12 cellular contexts compared by ENCODE assay signal in the genomic region with DNA sequence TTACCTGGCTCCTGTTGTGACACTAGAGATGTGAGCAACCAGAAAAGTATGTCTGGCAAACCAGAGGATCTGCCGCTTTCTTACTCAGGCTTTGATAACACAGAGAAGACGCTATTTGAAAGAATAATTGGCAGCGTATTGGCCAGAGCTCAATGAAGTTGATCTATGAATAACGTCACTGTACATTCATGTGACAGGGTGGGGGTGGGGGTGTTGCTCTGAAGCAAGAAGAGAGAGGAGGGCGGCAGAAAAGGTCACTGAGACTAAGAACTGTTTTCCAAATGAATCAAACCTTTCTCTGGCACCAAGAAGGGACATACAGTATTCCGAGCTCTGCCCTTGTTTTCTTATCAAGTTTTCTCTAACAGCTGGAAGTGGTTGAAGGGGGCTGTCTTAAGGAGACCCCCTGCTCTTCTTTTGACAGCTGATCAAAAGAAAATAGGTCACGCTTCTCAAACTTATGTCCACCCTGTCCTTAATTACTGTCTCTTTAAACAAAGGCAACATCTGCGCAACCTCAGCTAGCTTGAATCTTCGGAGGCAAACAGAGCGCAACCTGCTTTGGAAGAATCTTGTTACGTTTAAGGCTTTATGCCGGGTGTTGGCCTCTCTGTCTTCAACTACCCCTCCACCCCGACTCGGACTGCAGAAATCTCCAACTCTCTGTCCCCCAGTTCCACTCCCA. TPM values are rescaled to one million over a fixed set of nuclear protein-coding genes. Genes with fewer than 3 reads are reported as not detected.
DNase-seq lines count a peak whose midpoint lies in the region; TF ChIP-seq lines count a peak whose summit lies in the region.
"Had no signal": no experiment of that assay in that cellular context is flagged by ENCODE, and none has a peak within 500 bp of the region (broad histone marks: within the 10 kb centered on the region; RNA-seq: fewer than 3 reads in every experiment).

No MANE protein-coding gene starts in this region.

- no peaks in the 10 kb centered on the region for H4K20me1 ChIP-seq in KMS-11 (ENCODE audit: insufficient read depth)

- no CpG with 5 or more reads among the region's 14 CpGs for WGBS in trophoblast cell (ENCODE audit: extremely low coverage, insufficient coverage, insufficient read length)

- no peak overlapping the region for H3K9ac ChIP-seq in KMS-11
- H3K9ac ChIP-seq in duodenal mucosa (ENCODE audit: low read depth in 1 of 2, low read length in 2 of 2), result peak overlapping the region; percentile 65 to 97
- no peak overlapping the region for H3K9ac ChIP-seq in trophoblast cell (ENCODE audit: low read length)

- H3K79me1 ChIP-seq in trophoblast cell (ENCODE audit: low read length), result no peaks in the 10 kb centered on the region

- no peak overlapping the region for H3K23ac ChIP-seq in trophoblast cell (ENCODE audit: low read length)

- no peak overlapping the region for H2AK5ac ChIP-seq in trophoblast cell (ENCODE audit: low read length)

- no peak overlapping the region for H2BK5ac ChIP-seq in trophoblast cell (ENCODE audit: low read depth, low read length, poor library complexity)

- H2AFZ ChIP-seq in KMS-11 (ENCODE audit: low read depth), result peak overlapping the region; percentile 99; the same call in 1 of the 2 replicates
- H2AFZ ChIP-seq in trophoblast cell (ENCODE audit: insufficient read depth, low read length, poor library complexity), result no peak overlapping the region

- no peaks in the 10 kb centered on the region for H3K9me3 ChIP-seq in duodenal mucosa (ENCODE audit: control insufficient read depth in 1 of 2, low read length in 2 of 2)
- peaks cover 10% of the 10 kb centered on the region for H3K9me3 ChIP-seq in trophoblast cell (ENCODE audit: insufficient read depth, low read depth, low read length)

- H3K14ac ChIP-seq in trophoblast cell (ENCODE audit: low read length), result no peak overlapping the region

- no peak overlapping the region for H4K12ac ChIP-seq in trophoblast cell (ENCODE audit: low read depth, low read length)

- peaks cover 16% of the 10 kb centered on the region for H3K4me1 Mint-ChIP-seq in T-helper 1 cell treated with Interleukin-12 subunit alpha and Interleukin-12 subunit beta and Interleukin-4 antibody, amounts not matched to agents 30 μg/mL and 1 μg/mL, for 36 hours (ENCODE audit: low read depth)

- no peak for TF ChIP-seq CTCF in KMS-11 (conservative IDR thresholded peaks at IDR 0.05; ENCODE audit: low read depth, low read length)

- no peaks in the 10 kb centered on the region for H3K9me3 Mint-ChIP-seq in T-helper 1 cell treated with Interleukin-12 subunit alpha and Interleukin-12 subunit beta and Interleukin-4 antibody, amounts not matched to agents 30 μg/mL and 1 μg/mL, for 36 hours

- H3K4me3 ChIP-seq in KMS-11 (IDR thresholded peaks at IDR 0.05; ENCODE audit: insufficient read depth, low read depth, low read length) (no peak overlapping the region), duodenal mucosa (ENCODE audit: low read depth in 1 of 2, low read length in 2 of 2) (peak overlapping the region; percentile 82 to 95), trophoblast cell (ENCODE audit: low read depth, low read length) (no peak overlapping the region)
- H3K4me3 ChIP-seq: GM12878 had no signal

- H3K27ac ChIP-seq in KMS-11, result no peak overlapping the region
- peak overlapping the region; percentile 47 for H3K27ac ChIP-seq in duodenal mucosa (ENCODE audit: low read depth, low read length)
- H3K27ac ChIP-seq in trophoblast cell (ENCODE audit: low read depth, low read length), result no peak overlapping the region

- H3K4me3 Mint-ChIP-seq in T-helper 1 cell treated with Interleukin-12 subunit alpha and Interleukin-12 subunit beta and Interleukin-4 antibody, amounts not matched to agents 30 μg/mL and 1 μg/mL, for 36 hours, result no peak overlapping the region

- no peak overlapping the region for H4K8ac ChIP-seq in trophoblast cell (ENCODE audit: low read depth, low read length)

- no peak overlapping the region for H3K18ac ChIP-seq in trophoblast cell (ENCODE audit: low read length)

- peaks cover 23% of the 10 kb centered on the region for H3K79me2 ChIP-seq in KMS-11 (ENCODE audit: insufficient read depth, low read depth)
- H3K79me2 ChIP-seq in trophoblast cell (ENCODE audit: control insufficient read depth, insufficient read depth, low read length, poor library complexity), result no peaks in the 10 kb centered on the region

- peak overlapping the region; percentile 10 for H3K27ac Mint-ChIP-seq in T-helper 1 cell treated with Interleukin-12 subunit alpha and Interleukin-12 subunit beta and Interleukin-4 antibody, amounts not matched to agents 30 μg/mL and 1 μg/mL, for 36 hours
- H3K27ac Mint-ChIP-seq: natural killer cell treated with Interleukin-12 subunit alpha and Interleukin-12 subunit beta and Interleukin-15 and Interleukin-18, amount 100 ng/mL, for 72 hours had no signal

- H3K36me3 ChIP-seq in KMS-11 (ENCODE audit: insufficient read depth), result no peaks in the 10 kb centered on the region
- peaks cover 0 to 5% of the 10 kb centered on the region in 2 donors for H3K36me3 ChIP-seq in duodenal mucosa (ENCODE audit: control insufficient read depth in 1 of 2, insufficient read depth in 2 of 2, low read length in 2 of 2)
- H3K36me3 ChIP-seq in trophoblast cell (ENCODE audit: control insufficient read depth in 1 of 2, insufficient read depth in 2 of 2, low read length in 2 of 2), result no peaks in the 10 kb centered on the region

- H3K27me3 Mint-ChIP-seq in T-helper 1 cell treated with Interleukin-12 subunit alpha and Interleukin-12 subunit beta and Interleukin-4 antibody, amounts not matched to agents 30 μg/mL and 1 μg/mL, for 36 hours (ENCODE audit: low read depth), result peaks cover 90% of the 10 kb centered on the region

- H3K4ac ChIP-seq in trophoblast cell (ENCODE audit: low read depth, low read length), result no peak overlapping the region

- H3K4me2 ChIP-seq in KMS-11 (peak overlapping the region; percentile 100; the same call in 1 of the 2 replicates), trophoblast cell (ENCODE audit: low read length) (peak overlapping the region; percentile 24)

- DNase-seq in T-helper 1 cell (no peak), trophoblast cell (peak in 1 of 2 donors; percentile 14), NCI-H1436 treated with DMSO at 0.1 percent for 48 hours (lab: John Stamatoyannopoulos, UW) (no peak), SKM-1 (lab: John Stamatoyannopoulos, UW; ENCODE audit: unreplicated experiment) (no peak), AG08396 (ENCODE audit: low spot score) (no peak)
- DNase-seq: activated T-cell treated with anti-CD3 and anti-CD28 coated beads for 4 hours, AML-193 had no signal

- H2BK12ac ChIP-seq in trophoblast cell (ENCODE audit: low read length), result no peak overlapping the region

- H3K4me1 ChIP-seq in KMS-11 (ENCODE audit: low read depth, poor library complexity, severe bottlenecking) (peaks cover 33% of the 10 kb centered on the region), duodenal mucosa (ENCODE audit: control insufficient read depth in 1 of 2, insufficient read depth in 2 of 2, low read length in 2 of 2) (peaks cover 0 to 5% of the 10 kb centered on the region in 2 donors), trophoblast cell (ENCODE audit: control insufficient read depth in 1 of 2, insufficient read depth in 2 of 2, low read length in 2 of 2) (peaks cover 18 to 25% of the 10 kb centered on the region in 2 experiments)

- peaks cover 12% of the 10 kb centered on the region for H3K36me3 Mint-ChIP-seq in T-helper 1 cell treated with Interleukin-12 subunit alpha and Interleukin-12 subunit beta and Interleukin-4 antibody, amounts not matched to agents 30 μg/mL and 1 μg/mL, for 36 hours (ENCODE audit: low read depth)

- no peak overlapping the region for H4K91ac ChIP-seq in trophoblast cell (ENCODE audit: low read depth, low read length)

- H3K27me3 ChIP-seq in KMS-11 (ENCODE audit: insufficient read depth, low read depth) (no peaks in the 10 kb centered on the region; the same call in 1 of the 2 replicates), duodenal mucosa (ENCODE audit: control insufficient read depth in 1 of 2, insufficient read depth in 2 of 2, low read length in 2 of 2) (peaks cover 29 to 64% of the 10 kb centered on the region in 2 donors), trophoblast cell (ENCODE audit: insufficient read depth, low read length) (peaks cover 75% of the 10 kb centered on the region)

- H2BK120ac ChIP-seq in trophoblast cell (ENCODE audit: insufficient read depth, low read length, poor library complexity), result no peak overlapping the region

RNA-seq across cellular contexts. Expression of a gene that starts 1.5 kb away (rescaled TPM):
- polyA plus RNA-seq in trophoblast cell (2013), result 0.06 and 0.07 TPM in 2 replicates

Comparison
In these comparisons a context has a peak if more than half of its experiments do, and no peak if none do; other contexts are left out.
1. H3K4me3 ChIP-seq: peak in duodenal mucosa (2 of 2); none in KMS-11 (single experiment) and trophoblast cell (single experiment).
2. H3K9ac ChIP-seq: peak in duodenal mucosa (2 of 2); none in KMS-11 (single experiment) and trophoblast cell (single experiment).